ENCODE assay signal across 15 cellular contexts in genomic region chr2:165122521-165122920, GRCh38.
"Had no signal": no experiment of that assay in that cellular context is flagged by ENCODE, and none has a peak within 500 bp of the region (broad histone marks: within the 10 kb centered on the region; RNA-seq: fewer than 3 reads in every experiment).

No MANE protein-coding gene starts in this region.

- H3K4me3 Mint-ChIP-seq: activated naive CD4-positive, alpha-beta T cell treated with anti-CD3 and anti-CD28 coated beads, Interleukin-2, amount 10 ng/mL, durations not matched to agents 7 days and 5 days; natural killer cell treated with Interleukin-12 subunit alpha and Interleukin-12 subunit beta and Interleukin-15 and Interleukin-18, amount 100 ng/mL, for 72 hours; stimulated activated memory B cell treated with anti-CD40 and anti-IgM and Interleukin-4, amounts not matched to agents 10 μg/mL and 1 μg/mL and 100 μg/mL, for 72 hours had no signal

- H3K4me3 ChIP-seq: cardiac muscle cell, colonic mucosa, hepatocyte, left lung had no signal

- H3K27me3 ChIP-seq: cardiac muscle cell, colonic mucosa, hepatocyte, left lung had no signal

- FAIRE-seq: astrocyte, endometrium had no signal

- H3K9me3 ChIP-seq: colonic mucosa, left lung had no signal

- H3K36me3 Mint-ChIP-seq: activated naive CD4-positive, alpha-beta T cell treated with anti-CD3 and anti-CD28 coated beads, Interleukin-2, amount 10 ng/mL, durations not matched to agents 7 days and 5 days; natural killer cell treated with Interleukin-12 subunit alpha and Interleukin-12 subunit beta and Interleukin-15 and Interleukin-18, amount 100 ng/mL, for 72 hours; stimulated activated memory B cell treated with anti-CD40 and anti-IgM and Interleukin-4, amounts not matched to agents 10 μg/mL and 1 μg/mL and 100 μg/mL, for 72 hours had no signal

- H3K36me3 ChIP-seq: cardiac muscle cell, colonic mucosa, left lung had no signal

- H3K79me2 ChIP-seq: hepatocyte had no signal

- H3K27ac ChIP-seq: cardiac muscle cell, colonic mucosa, hepatocyte, left lung had no signal

- H3K4me1 Mint-ChIP-seq: activated naive CD4-positive, alpha-beta T cell treated with anti-CD3 and anti-CD28 coated beads, Interleukin-2, amount 10 ng/mL, durations not matched to agents 7 days and 5 days; stimulated activated memory B cell treated with anti-CD40 and anti-IgM and Interleukin-4, amounts not matched to agents 10 μg/mL and 1 μg/mL and 100 μg/mL, for 72 hours had no signal

- H3K4me2 ChIP-seq: hepatocyte had no signal

- H2AFZ ChIP-seq: hepatocyte had no signal

- H3K27me3 Mint-ChIP-seq: activated naive CD4-positive, alpha-beta T cell treated with anti-CD3 and anti-CD28 coated beads, Interleukin-2, amount 10 ng/mL, durations not matched to agents 7 days and 5 days; natural killer cell treated with Interleukin-12 subunit alpha and Interleukin-12 subunit beta and Interleukin-15 and Interleukin-18, amount 100 ng/mL, for 72 hours; stimulated activated memory B cell treated with anti-CD40 and anti-IgM and Interleukin-4, amounts not matched to agents 10 μg/mL and 1 μg/mL and 100 μg/mL, for 72 hours had no signal

- ATAC-seq: esophagus mucosa; left lung; natural killer cell treated with Interleukin-12 subunit alpha and Interleukin-12 subunit beta and Interleukin-15 and Interleukin-18, amount 100 ng/mL, for 72 hours; stimulated activated memory B cell treated with anti-CD40 and anti-IgM and Interleukin-4, amounts not matched to agents 10 μg/mL and 1 μg/mL and 100 μg/mL, for 72 hours had no signal

- H3K27ac Mint-ChIP-seq: activated naive CD4-positive, alpha-beta T cell treated with anti-CD3 and anti-CD28 coated beads, Interleukin-2, amount 10 ng/mL, durations not matched to agents 7 days and 5 days; natural killer cell treated with Interleukin-12 subunit alpha and Interleukin-12 subunit beta and Interleukin-15 and Interleukin-18, amount 100 ng/mL, for 72 hours; stimulated activated memory B cell treated with anti-CD40 and anti-IgM and Interleukin-4, amounts not matched to agents 10 μg/mL and 1 μg/mL and 100 μg/mL, for 72 hours had no signal

- H3K9me3 Mint-ChIP-seq: activated naive CD4-positive, alpha-beta T cell treated with anti-CD3 and anti-CD28 coated beads, Interleukin-2, amount 10 ng/mL, durations not matched to agents 7 days and 5 days; natural killer cell treated with Interleukin-12 subunit alpha and Interleukin-12 subunit beta and Interleukin-15 and Interleukin-18, amount 100 ng/mL, for 72 hours; stimulated activated memory B cell treated with anti-CD40 and anti-IgM and Interleukin-4, amounts not matched to agents 10 μg/mL and 1 μg/mL and 100 μg/mL, for 72 hours had no signal

- DNase-seq: activated CD4-positive, CD25-positive, alpha-beta regulatory T cell treated with anti-CD3 and anti-CD28 coated beads, Interleukin-2, amount 50 U/mL, for 72 hours; activated naive CD4-positive, alpha-beta T cell treated with anti-CD3 and anti-CD28 coated beads, Interleukin-2, amount 10 ng/mL, durations not matched to agents 7 days and 5 days; colonic mucosa; islet precursor cell; left lung; retina; stimulated activated CD4-positive, alpha-beta T cell treated with anti-CD3 and anti-CD28 coated beads, Interleukin-2, amount 100 ng/mL, for 48 hours; T-helper 9 cell had no signal

- H3K4me1 ChIP-seq: colonic mucosa, left lung had no signal
